Comparison of ENCODE assay signal across 8 cellular contexts in genomic region chr15:80418892-80419537, GRCh38. TPM values are rescaled to one million over a fixed set of nuclear protein-coding genes. Genes with fewer than 3 reads are reported as not detected.
DNase-seq lines count a peak whose midpoint lies in the region; ATAC-seq and TF ChIP-seq lines count a peak whose summit lies in the region.

No MANE protein-coding gene starts in this region.

- H3K27ac Mint-ChIP-seq in natural killer cell, result no peak overlapping the region

- H3K4me3 ChIP-seq in cardiac muscle cell, result no peak overlapping the region
- no peak overlapping the region for H3K4me3 ChIP-seq in cardiac fibroblast (replicated peaks in 1 of 2; ENCODE audit: low read depth in 2 of 2, low read length in 2 of 2)
- H3K4me3 ChIP-seq in lower lobe of right lung, result no peak overlapping the region

- ATAC-seq in Right ventricle myocardium superior (ENCODE audit: poor library complexity) (no peak), lower lobe of right lung (peak; percentile 77 to 78), natural killer cell (no peak), GM18867 (IDR thresholded peaks at IDR 0.05; ENCODE audit: unreplicated experiment) (no peak), HG02981 (IDR thresholded peaks at IDR 0.05; ENCODE audit: unreplicated experiment) (no peak)

- no peak overlapping the region for H3K27ac ChIP-seq in cardiac muscle cell
- no peak overlapping the region for H3K27ac ChIP-seq in lower lobe of right lung

- H3K36me3 ChIP-seq in cardiac muscle cell (no peaks in the 10 kb centered on the region), lower lobe of right lung (no peaks in the 10 kb centered on the region)

- no peak overlapping the region for H3K4me3 Mint-ChIP-seq in natural killer cell

- DNase-seq in cardiac muscle cell (ENCODE audit: low read depth in 1 of 2, low spot score in 1 of 2) (peak; percentile 70 to 72), Right ventricle myocardium superior (no peak), NCI-H2171 (lab: John Stamatoyannopoulos, UW) (peak; percentile 33), cardiac fibroblast (ENCODE audit: low read depth in 2 of 2) (peak; percentile 67 to 73), lower lobe of right lung (no peak), natural killer cell (no peak)

- H3K4me1 Mint-ChIP-seq in natural killer cell, result no peaks in the 10 kb centered on the region

- H3K27me3 ChIP-seq in cardiac muscle cell (no peaks in the 10 kb centered on the region), lower lobe of right lung (ENCODE audit: low read depth) (no peaks in the 10 kb centered on the region)

- intact Hi-C loops in Right ventricle myocardium superior (cut with DNase I), result no loop called here
- intact Hi-C loops in lower lobe of right lung (cut with DNase I), result no loop called here
- intact Hi-C loops in natural killer cell (cut with micrococcal nuclease), result no loop called here

- H3K4me1 ChIP-seq in cardiac muscle cell (ENCODE audit: low read depth) (peaks cover 5% of the 10 kb centered on the region), lower lobe of right lung (peaks cover 8% of the 10 kb centered on the region)

- no peaks in the 10 kb centered on the region for H3K36me3 Mint-ChIP-seq in natural killer cell

- peak; percentile 86 for TF ChIP-seq CTCF in cardiac muscle cell (IDR thresholded peaks at IDR 0.05; ENCODE audit: low read depth, low read length)
- TF ChIP-seq CTCF in cardiac fibroblast (IDR thresholded peaks at IDR 0.05; ENCODE audit: low read depth, low read length), result peak; percentile 80
- peak; percentile 58 for TF ChIP-seq CTCF in lower lobe of right lung (IDR thresholded peaks at IDR 0.05)
- no peak for TF ChIP-seq CTCF in natural killer cell (IDR thresholded peaks at IDR 0.05)

- H3K9me3 Mint-ChIP-seq in natural killer cell, result no peaks in the 10 kb centered on the region

- H3K27me3 Mint-ChIP-seq in natural killer cell (ENCODE audit: low read depth in 2 of 2), result peaks cover 16 to 23% of the 10 kb centered on the region in 2 donors

- H3K9me3 ChIP-seq in cardiac muscle cell (ENCODE audit: low read depth) (no peaks in the 10 kb centered on the region), lower lobe of right lung (no peaks in the 10 kb centered on the region)

RNA-seq across cellular contexts. Expression of gene ARNT2, which starts 14.8 kb away (rescaled TPM):
- 3.6 and 4.4 TPM in 2 replicates for total RNA-seq in cardiac muscle cell
- polyA plus RNA-seq in cardiac muscle cell, result 3.1 and 3.8 TPM in 2 replicates
- total RNA-seq in Right ventricle myocardium superior, result 3.3 TPM
- total RNA-seq in lower lobe of right lung, result 11.4 TPM
- total RNA-seq in natural killer cell, result not detected

Comparison
In these comparisons a context has a peak if more than half of its experiments do, and no peak if none do; other contexts are left out.
1. DNase-seq: peak in cardiac muscle cell (2 of 2), NCI-H2171 (single experiment) and cardiac fibroblast (2 of 2); none in Right ventricle myocardium superior (single experiment), lower lobe of right lung (single experiment) and natural killer cell (single experiment).
2. ATAC-seq: peak in lower lobe of right lung (2 of 2); none in Right ventricle myocardium superior (single experiment), natural killer cell (0 of 3), GM18867 (single experiment) and HG02981 (single experiment).